In the genomic region with DNA sequence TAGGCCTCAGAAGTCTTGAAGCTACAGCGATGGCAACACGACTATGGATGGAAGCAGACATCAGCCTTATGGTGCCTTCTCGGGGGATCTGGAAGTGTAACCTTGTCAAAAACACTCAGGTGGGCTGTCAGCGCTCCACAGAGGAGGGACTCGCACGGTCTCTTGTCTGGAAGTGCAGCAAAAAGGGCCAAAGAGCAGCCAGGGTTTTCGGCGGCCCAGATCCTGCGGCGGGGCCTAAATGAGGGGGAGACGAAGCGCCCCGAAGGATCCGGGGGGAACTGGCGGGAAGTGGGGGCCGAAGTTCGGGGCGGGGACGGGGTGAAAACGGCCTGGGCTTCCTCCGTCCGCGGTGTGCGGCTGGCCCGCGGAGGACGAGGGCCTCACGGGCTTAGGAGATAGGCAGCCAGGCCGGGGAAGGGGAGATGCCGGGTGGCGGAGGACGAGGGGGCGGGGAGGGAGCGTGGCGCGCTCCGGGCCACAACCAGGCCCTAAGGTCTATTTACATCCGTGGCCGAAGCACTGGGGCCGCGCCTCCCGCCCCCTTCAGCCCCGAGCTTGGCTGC, we compare ENCODE assay signal across 8 cellular contexts. TPM values are rescaled to one million over a fixed set of nuclear protein-coding genes. Genes with fewer than 3 reads are reported as not detected.
DNase-seq lines count a peak whose midpoint lies in the region; ATAC-seq and TF ChIP-seq lines count a peak whose summit lies in the region.

No MANE protein-coding gene starts in this region.

- peaks cover 1% of the 10 kb centered on the region for H3K27me3 Mint-ChIP-seq in IgD-negative memory B cell
- peaks cover 0 to 2% (median 0%) of the 10 kb centered on the region in 5 donors for H3K27me3 Mint-ChIP-seq in naive thymus-derived CD4-positive, alpha-beta T cell

- H3K4me3 Mint-ChIP-seq in IgD-negative memory B cell, result peak overlapping the region; percentile 91 to 98 (median 96)
- H3K4me3 Mint-ChIP-seq in naive thymus-derived CD4-positive, alpha-beta T cell, result peak overlapping the region; percentile 92 to 99 (median 96)

- peak; percentile 6 for ATAC-seq in GM19023 (IDR thresholded peaks at IDR 0.05; ENCODE audit: unreplicated experiment)
- ATAC-seq in naive thymus-derived CD4-positive, alpha-beta T cell, result peak; percentile 1

- in situ Hi-C loops in ACHN (cut with HindIII; ENCODE audit: low pct_ligation_motif_present, low pct_unique_long_range_greater_than_20kb, low sequenced_read_pairs), result no loop called here

- peak overlapping the region; percentile 35 to 91 (median 73) for H3K27ac Mint-ChIP-seq in IgD-negative memory B cell
- peak overlapping the region; percentile 89 to 97 (median 95) for H3K27ac Mint-ChIP-seq in naive thymus-derived CD4-positive, alpha-beta T cell

- H3K4me1 ChIP-seq in naive thymus-derived CD4-positive, alpha-beta T cell (ENCODE audit: control insufficient read depth in 2 of 2, insufficient read depth in 2 of 2, low read length in 2 of 2), result peaks cover 34 to 50% of the 10 kb centered on the region in 2 donors

- H3K9me3 ChIP-seq in naive thymus-derived CD4-positive, alpha-beta T cell (ENCODE audit: control insufficient read depth in 2 of 3, low read length in 3 of 3), result no peaks in the 10 kb centered on the region

- peak overlapping the region; percentile 78 for H3K4me3 ChIP-seq in naive thymus-derived CD4-positive, alpha-beta T cell (ENCODE audit: low read length)

- CTCF ChIA-PET in naive thymus-derived CD4-positive, alpha-beta T cell (lab: Charles Lee), result interaction anchor here (0.5 to 6.2 kb wide), 3 partner anchors 11 to 142 kb away, joined by 3 to 41 read pairs (median 3); no protein-coding TSS in a partner anchor
- CTCF ChIA-PET in GM10248 (lab: Yijun Ruan, JAX), result interaction anchor here (1.0 to 6.2 kb wide), 5 partner anchors 10 to 173 kb away, joined by 3 to 60 read pairs (median 36); a partner anchor contains a TSS

- no peaks in the 10 kb centered on the region for H3K9me3 Mint-ChIP-seq in IgD-negative memory B cell
- peaks cover 0 to 4% (median 0%) of the 10 kb centered on the region in 11 donors for H3K9me3 Mint-ChIP-seq in naive thymus-derived CD4-positive, alpha-beta T cell

- DNase-seq in naive thymus-derived CD4-positive, alpha-beta T cell, result peak in 1 of 9 donors; percentile 36
- DNase-seq in NCI-H2196 (lab: John Stamatoyannopoulos, UW; ENCODE audit: unreplicated experiment) (no peak), NCI-H510A (lab: John Stamatoyannopoulos, UW) (no peak), ACHN (no peak), GM10248 (ENCODE audit: extremely low spot score) (no peak)

- H3K27me3 ChIP-seq in naive thymus-derived CD4-positive, alpha-beta T cell (ENCODE audit: control insufficient read depth in 2 of 2, insufficient read depth in 2 of 2, low read length in 2 of 2), result no peaks in the 10 kb centered on the region

- TF ChIP-seq CTCF in GM10248 (IDR thresholded peaks at IDR 0.05; ENCODE audit: control extremely low read depth, extremely low read depth, low read depth, missing control alignments), result no peak

- POLR2A ChIA-PET in naive thymus-derived CD4-positive, alpha-beta T cell (lab: Charles Lee), result interaction anchor here (1.0 to 4.8 kb wide), 8 partner anchors 9 to 187 kb away, joined by 3 to 50 read pairs (median 4); a partner anchor contains a TSS
- POLR2A ChIA-PET in GM10248 (lab: Yijun Ruan, JAX), result interaction anchor here (1.1 to 1.2 kb wide), 2 partner anchors 9 to 73 kb away, joined by 3 to 4 read pairs; a partner anchor contains a TSS

- H3K27ac ChIP-seq in cingulate gyrus (ENCODE audit: low read depth, low read length), result peak overlapping the region; percentile 77
- H3K27ac ChIP-seq in naive thymus-derived CD4-positive, alpha-beta T cell (ENCODE audit: low read depth, low read length), result peak overlapping the region; percentile 94

- H3K36me3 ChIP-seq in naive thymus-derived CD4-positive, alpha-beta T cell (ENCODE audit: control insufficient read depth in 2 of 3, insufficient read depth in 3 of 3, low read length in 3 of 3), result peaks cover 0 to 37% (median 5%) of the 10 kb centered on the region in 3 experiments

- peaks cover 2% of the 10 kb centered on the region for H3K36me3 Mint-ChIP-seq in IgD-negative memory B cell
- peaks cover 0 to 20% (median 5%) of the 10 kb centered on the region in 5 donors for H3K36me3 Mint-ChIP-seq in naive thymus-derived CD4-positive, alpha-beta T cell

- intact Hi-C loops in naive thymus-derived CD4-positive, alpha-beta T cell (cut with micrococcal nuclease), result loop anchor here (5.0 to 10.0 kb wide), 3 partner anchors 185 to 757 kb away; a partner anchor contains a TSS

- H3K4me1 Mint-ChIP-seq in IgD-negative memory B cell, result peaks cover 31 to 39% (median 31%) of the 10 kb centered on the region in 3 donors
- peaks cover 45 to 68% (median 57%) of the 10 kb centered on the region in 7 donors for H3K4me1 Mint-ChIP-seq in naive thymus-derived CD4-positive, alpha-beta T cell

RNA-seq across cellular contexts. Expression of a gene that starts 0.6 kb away (rescaled TPM):
- polyA plus RNA-seq in IgD-negative memory B cell, result 9.4 TPM
- total RNA-seq in naive thymus-derived CD4-positive, alpha-beta T cell, result 100 to 1,000 TPM in 1 of 5 experiments, 10 to 100 TPM in 4; 88.3 to 104 (median 94.0) TPM
- polyA plus RNA-seq in naive thymus-derived CD4-positive, alpha-beta T cell, result 10 to 100 TPM in 1 of 2 donors, 1 to 10 TPM in 1; 7.0 to 12.4 TPM
